ENCODE assay signal across 15 cellular contexts in genomic region chr4:80154547-80154933, GRCh38.
DNase-seq lines count a peak whose midpoint lies in the region; ATAC-seq and TF ChIP-seq lines count a peak whose summit lies in the region.
"Had no signal": no experiment of that assay in that cellular context is flagged by ENCODE, and none has a peak within 500 bp of the region (broad histone marks: within the 10 kb centered on the region; RNA-seq: fewer than 3 reads in every experiment).

No MANE protein-coding gene starts in this region.

- no peaks in the 10 kb centered on the region for H3K36me3 ChIP-seq in brain microvascular endothelial cell (replicated peaks)

- in situ Hi-C loops in brain microvascular endothelial cell (cut with HindIII; ENCODE audit: low pct_ligation_motif_present, low sequenced_read_pairs): no loop called here

- ATAC-seq in SK-N-SH treated with all-trans-retinoic acid at 6 μM for 48 hours (peak; percentile 67), HG03175 (IDR thresholded peaks at IDR 0.05; ENCODE audit: unreplicated experiment) (no peak), GM18873 (IDR thresholded peaks at IDR 0.05; ENCODE audit: low FRiP score, unreplicated experiment) (no peak)
- ATAC-seq: CD8-positive, alpha-beta T cell; effector memory CD8-positive, alpha-beta T cell had no signal

- H3K27ac ChIP-seq in brain microvascular endothelial cell: no peak overlapping the region

- H3K4me3 ChIP-seq in brain microvascular endothelial cell (ENCODE audit: low read depth, low read length): no peak overlapping the region

- DNase-seq in DMS153 (lab: John Stamatoyannopoulos, UW) (peak; percentile 25), DMS153 treated with DMSO at 0.1 percent for 48 hours (lab: John Stamatoyannopoulos, UW; ENCODE audit: unreplicated experiment) (no peak), NCI-H1436 (lab: John Stamatoyannopoulos, UW) (peak; percentile 76), fibroblast of peridontal ligament (ENCODE audit: extremely low read depth) (peak; percentile 35), brain microvascular endothelial cell (no peak)
- DNase-seq: 8988T; activated effector memory CD4-positive, alpha-beta T cell treated with Interleukin-2 at 50 U/mL for 16 hours; CD8-positive, alpha-beta T cell; effector memory CD8-positive, alpha-beta T cell; foreskin melanocyte; GDM1; MV-4-11 had no signal

- H3K27me3 ChIP-seq in brain microvascular endothelial cell (replicated peaks): no peaks in the 10 kb centered on the region

- TF ChIP-seq CTCF in brain microvascular endothelial cell (IDR thresholded peaks at IDR 0.05; ENCODE audit: low read depth, low read length, missing control alignments): no peak

TF ChIP-seq in SK-N-SH treated with all-trans-retinoic acid at 6 μM for 48 hours, 23 proteins besides CTCF, POLR2A, EP300 and RAD21:
- no peak for TF ChIP-seq BACH2 (CRISPR knock-in tag; IDR thresholded peaks at IDR 0.05; ENCODE audit: borderline replicate concordance)
- TF ChIP-seq GLIS3 (CRISPR knock-in tag; IDR thresholded peaks at IDR 0.05): peak; percentile 81; the same call in 1 of the 2 replicates
- peak; percentile 81; the same call in 1 of the 2 replicates for TF ChIP-seq CSRNP3 (CRISPR knock-in tag; IDR thresholded peaks at IDR 0.05)
- TF ChIP-seq SNAI2 (CRISPR knock-in tag; IDR thresholded peaks at IDR 0.05): no peak
- no peak for TF ChIP-seq CREB5 (CRISPR knock-in tag; IDR thresholded peaks at IDR 0.05; ENCODE audit: low read depth)
- TF ChIP-seq ISL1 (CRISPR knock-in tag; IDR thresholded peaks at IDR 0.05): no peak; the same call in 1 of the 2 replicates
- TF ChIP-seq ZNF8 (CRISPR knock-in tag; IDR thresholded peaks at IDR 0.05): no peak
- no peak for TF ChIP-seq ZFP30 (CRISPR knock-in tag; IDR thresholded peaks at IDR 0.05)
- TF ChIP-seq OSR1 (CRISPR knock-in tag; IDR thresholded peaks at IDR 0.05): no peak
- TF ChIP-seq PPARA (CRISPR knock-in tag; IDR thresholded peaks at IDR 0.05; ENCODE audit: borderline replicate concordance): no peak
- TF ChIP-seq TSHZ2 (CRISPR knock-in tag; IDR thresholded peaks at IDR 0.05): peak; percentile 90
- TF ChIP-seq ZFP3 (CRISPR knock-in tag; IDR thresholded peaks at IDR 0.05): 0 out of 2 replicates have a peak, but pooled peaks have one; percentile 14
- peak; percentile 97 for TF ChIP-seq ZNF70 (CRISPR knock-in tag; IDR thresholded peaks at IDR 0.05)
- no peak for TF ChIP-seq TOX (CRISPR knock-in tag; IDR thresholded peaks at IDR 0.05; ENCODE audit: borderline replicate concordance)
- TF ChIP-seq RARB (CRISPR knock-in tag; IDR thresholded peaks at IDR 0.05): no peak
- no peak for TF ChIP-seq ESRRG (CRISPR knock-in tag; IDR thresholded peaks at IDR 0.05)
- peak; percentile 95 for TF ChIP-seq TCF4 (CRISPR knock-in tag; IDR thresholded peaks at IDR 0.05; ENCODE audit: borderline replicate concordance)
- no peak for TF ChIP-seq ZC3H10 (CRISPR knock-in tag; IDR thresholded peaks at IDR 0.05)
- no peak for TF ChIP-seq ARNTL (CRISPR knock-in tag; IDR thresholded peaks at IDR 0.05; ENCODE audit: borderline replicate concordance, low read depth)
- TF ChIP-seq CSDC2 (CRISPR knock-in tag; IDR thresholded peaks at IDR 0.05): no peak
- TF ChIP-seq PATZ1 (CRISPR knock-in tag; IDR thresholded peaks at IDR 0.05; ENCODE audit: borderline replicate concordance): no peak
- TF ChIP-seq ZNF565 (CRISPR knock-in tag; conservative IDR thresholded peaks at IDR 0.05; ENCODE audit: low read depth): peak; percentile 57; the same call in 1 of the 2 replicates
- no peak for TF ChIP-seq POU6F1 (CRISPR knock-in tag; IDR thresholded peaks at IDR 0.05; ENCODE audit: borderline replicate concordance, low read depth)

Comparison
In these comparisons a context has a peak if more than half of its experiments do, and no peak if none do; other contexts are left out.
1. DNase-seq: peak in DMS153 (single experiment), NCI-H1436 (single experiment) and fibroblast of peridontal ligament (single experiment); none in DMS153 treated with DMSO at 0.1 percent for 48 hours (single experiment) and brain microvascular endothelial cell (single experiment).